In the genomic region with DNA sequence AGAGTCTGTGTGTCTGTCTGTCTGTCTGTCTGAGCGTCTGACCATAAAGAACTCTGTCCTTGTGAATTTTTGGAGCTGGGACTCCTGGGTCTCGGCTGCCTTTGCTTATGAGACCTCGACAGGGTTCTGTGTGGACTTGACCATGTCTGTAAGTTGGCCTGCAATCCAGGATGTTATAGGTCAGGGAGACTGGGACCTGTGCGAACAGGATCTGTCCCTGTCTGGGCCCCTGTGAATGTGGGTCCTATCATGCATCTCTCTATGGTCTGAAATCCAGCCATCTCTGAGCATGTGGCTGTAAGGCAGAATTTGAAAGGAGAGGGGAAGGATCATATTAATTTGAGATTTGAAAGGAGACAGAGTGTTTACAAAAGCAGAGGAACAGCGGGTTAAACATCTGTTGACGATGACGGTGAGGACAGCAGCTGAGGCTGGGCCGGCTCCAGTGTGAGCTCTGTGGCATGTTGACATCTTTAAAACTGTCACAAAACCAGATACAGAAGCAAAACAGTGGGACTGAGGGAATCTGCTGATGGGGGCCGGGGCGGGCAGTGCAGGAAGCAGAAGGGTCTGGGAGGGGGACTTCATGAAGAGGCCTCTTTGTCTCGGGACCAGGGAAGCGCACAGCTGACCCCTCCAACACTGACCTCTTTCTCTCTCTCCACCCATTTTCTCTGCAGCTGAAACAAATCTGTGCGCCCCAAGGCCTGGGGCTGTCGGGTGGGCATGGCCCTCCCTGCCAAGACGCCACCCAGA, we compare ENCODE assay signal across 19 cellular contexts. TPM values are rescaled to one million over a fixed set of nuclear protein-coding genes. Genes with fewer than 3 reads are reported as not detected.
DNase-seq lines count a peak whose midpoint lies in the region; ATAC-seq and TF ChIP-seq lines count a peak whose summit lies in the region.
"Had no signal": no experiment of that assay in that cellular context is flagged by ENCODE, and none has a peak within 500 bp of the region (broad histone marks: within the 10 kb centered on the region; RNA-seq: fewer than 3 reads in every experiment).

No MANE protein-coding gene starts in this region.

- no peak overlapping the region for H3K4me3 ChIP-seq in testis
- H3K4me3 ChIP-seq in body of pancreas, result no peak overlapping the region
- H3K4me3 ChIP-seq: skin epidermis had no signal

- peak; percentile 4 for DNase-seq in activated CD8-positive, alpha-beta T cell treated with anti-CD3 and anti-CD28 coated beads, Interleukin-2, amount 10 ng/mL, durations not matched to agents 7 days and 5 days
- DNase-seq in activated CD8-positive, alpha-beta T cell treated with anti-CD3 and anti-CD28 coated beads for 36 hours, result no peak
- DNase-seq in foreskin melanocyte (peak; percentile 63), nephron progenitor cell (no peak), testis (peak; percentile 4), body of pancreas (no peak), NCI-H2029 treated with DMSO at 0.1 percent for 48 hours (lab: John Stamatoyannopoulos, UW) (no peak), GF-D8 (lab: John Stamatoyannopoulos, UW) (no peak)
- DNase-seq: activated CD4-positive, alpha-beta T cell treated with anti-CD3 and anti-CD28 coated beads, Interleukin-2, amount 50 U/mL, for 1 hour; CD4-positive, alpha-beta T cell; DND-41; foreskin keratinocyte; HFFc6; mammary epithelial cell; NCI-H2081 treated with DMSO at 0.1 percent for 48 hours; NCI-H774; trophoblast cell had no signal

- no peak for TF ChIP-seq CTCF in activated CD8-positive, alpha-beta T cell treated with anti-CD3 and anti-CD28 coated beads for 36 hours (IDR thresholded peaks at IDR 0.05)
- no peak for TF ChIP-seq CTCF in nephron progenitor cell (IDR thresholded peaks at IDR 0.05)
- no peak for TF ChIP-seq CTCF in testis (IDR thresholded peaks at IDR 0.05)
- TF ChIP-seq CTCF in body of pancreas (IDR thresholded peaks at IDR 0.05), result no peak

- no peak for ATAC-seq in activated CD8-positive, alpha-beta T cell treated with anti-CD3 and anti-CD28 coated beads, Interleukin-2, amount 10 ng/mL, durations not matched to agents 7 days and 5 days
- ATAC-seq in activated CD8-positive, alpha-beta T cell treated with anti-CD3 and anti-CD28 coated beads for 36 hours, result no peak
- no peak for ATAC-seq in body of pancreas
- ATAC-seq: foreskin keratinocyte had no signal

- 72 to 75% methylated on average over 14 to 15 of the region's 15 CpGs for WGBS in testis, 2 donors
- WGBS in body of pancreas, 2 donors, result 75 to 85% methylated on average over 13 to 15 of the region's 15 CpGs

- H3K9me3 Mint-ChIP-seq in activated CD8-positive, alpha-beta T cell treated with anti-CD3 and anti-CD28 coated beads, Interleukin-2, amount 10 ng/mL, durations not matched to agents 7 days and 5 days (ENCODE audit: insufficient read depth), result no peaks in the 10 kb centered on the region
- H3K9me3 Mint-ChIP-seq in activated CD8-positive, alpha-beta T cell treated with anti-CD3 and anti-CD28 coated beads for 36 hours, result no peaks in the 10 kb centered on the region
- H3K9me3 Mint-ChIP-seq in nephron progenitor cell, result no peaks in the 10 kb centered on the region
- H3K9me3 Mint-ChIP-seq: CD4-positive, alpha-beta T cell; HFFc6 had no signal

- peaks cover 9% of the 10 kb centered on the region for H3K4me1 Mint-ChIP-seq in activated CD8-positive, alpha-beta T cell treated with anti-CD3 and anti-CD28 coated beads, Interleukin-2, amount 10 ng/mL, durations not matched to agents 7 days and 5 days (ENCODE audit: low read depth)
- no peaks in the 10 kb centered on the region for H3K4me1 Mint-ChIP-seq in activated CD8-positive, alpha-beta T cell treated with anti-CD3 and anti-CD28 coated beads for 36 hours (ENCODE audit: low read depth)
- H3K4me1 Mint-ChIP-seq in nephron progenitor cell, result peaks cover 31% of the 10 kb centered on the region

- H3K36me3 Mint-ChIP-seq in activated CD8-positive, alpha-beta T cell treated with anti-CD3 and anti-CD28 coated beads, Interleukin-2, amount 10 ng/mL, durations not matched to agents 7 days and 5 days (ENCODE audit: low read depth), result peaks cover 2% of the 10 kb centered on the region
- no peaks in the 10 kb centered on the region for H3K36me3 Mint-ChIP-seq in activated CD8-positive, alpha-beta T cell treated with anti-CD3 and anti-CD28 coated beads for 36 hours (ENCODE audit: low read depth)
- no peaks in the 10 kb centered on the region for H3K36me3 Mint-ChIP-seq in nephron progenitor cell (ENCODE audit: low read depth)

- POLR2A ChIA-PET in activated CD8-positive, alpha-beta T cell treated with anti-CD3 and anti-CD28 coated beads, Interleukin-2, amount 10 ng/mL, durations not matched to agents 7 days and 5 days (lab: Charles Lee), result no interaction called here
- POLR2A ChIA-PET in activated CD8-positive, alpha-beta T cell treated with anti-CD3 and anti-CD28 coated beads for 36 hours (lab: Charles Lee), result no interaction called here

- H3K9me3 ChIP-seq in testis (no peaks in the 10 kb centered on the region), body of pancreas (no peaks in the 10 kb centered on the region)
- H3K9me3 ChIP-seq: neutrophil had no signal

- no peaks in the 10 kb centered on the region for H3K36me3 ChIP-seq in testis (ENCODE audit: low read depth, missing control alignments)
- H3K36me3 ChIP-seq in body of pancreas (replicated peaks in 1 of 2; ENCODE audit: insufficient read depth in 1 of 2, low read depth in 2 of 2), result no peaks in the 10 kb centered on the region
- H3K36me3 ChIP-seq: neutrophil had no signal

- intact Hi-C loops in activated CD8-positive, alpha-beta T cell treated with anti-CD3 and anti-CD28 coated beads for 36 hours (cut with micrococcal nuclease), result no loop called here
- intact Hi-C loops in testis (cut with DNase I; ENCODE audit: low total_unique reads) (loop anchor here (10.0 kb wide), 2 partner anchors 97 to 187 kb away; no protein-coding TSS in a partner anchor), body of pancreas (cut with DNase I) (no loop called here)

- no peak overlapping the region for H3K27ac Mint-ChIP-seq in activated CD8-positive, alpha-beta T cell treated with anti-CD3 and anti-CD28 coated beads, Interleukin-2, amount 10 ng/mL, durations not matched to agents 7 days and 5 days
- no peak overlapping the region for H3K27ac Mint-ChIP-seq in activated CD8-positive, alpha-beta T cell treated with anti-CD3 and anti-CD28 coated beads for 36 hours
- H3K27ac Mint-ChIP-seq in nephron progenitor cell, result peak overlapping the region; percentile 19
- H3K27ac Mint-ChIP-seq: CD4-positive, alpha-beta T cell; HFFc6 had no signal

- peaks cover 6% of the 10 kb centered on the region for H3K27me3 Mint-ChIP-seq in activated CD8-positive, alpha-beta T cell treated with anti-CD3 and anti-CD28 coated beads, Interleukin-2, amount 10 ng/mL, durations not matched to agents 7 days and 5 days (ENCODE audit: low read depth)
- H3K27me3 Mint-ChIP-seq in activated CD8-positive, alpha-beta T cell treated with anti-CD3 and anti-CD28 coated beads for 36 hours, result no peaks in the 10 kb centered on the region
- no peaks in the 10 kb centered on the region for H3K27me3 Mint-ChIP-seq in nephron progenitor cell (ENCODE audit: low read depth, poor library complexity)
- H3K27me3 Mint-ChIP-seq: CD4-positive, alpha-beta T cell had no signal

- H3K27ac ChIP-seq in testis, result no peak overlapping the region
- no peak overlapping the region for H3K27ac ChIP-seq in body of pancreas
- H3K27ac ChIP-seq: foreskin keratinocyte, neutrophil, skin epidermis had no signal

- CTCF ChIA-PET in activated CD8-positive, alpha-beta T cell treated with anti-CD3 and anti-CD28 coated beads, Interleukin-2, amount 10 ng/mL, durations not matched to agents 7 days and 5 days (lab: Charles Lee), result interaction anchor here (0.9 to 2.3 kb wide), 2 partner anchors 91 to 251 kb away, joined by 3 to 10 read pairs; no protein-coding TSS in a partner anchor
- CTCF ChIA-PET in activated CD8-positive, alpha-beta T cell treated with anti-CD3 and anti-CD28 coated beads for 36 hours (lab: Charles Lee), result interaction anchor here (1.8 to 3.1 kb wide), 2 partner anchors 184 to 192 kb away, joined by 5 to 13 read pairs; no protein-coding TSS in a partner anchor

- TF ChIP-seq POLR2A in testis (IDR thresholded peaks at IDR 0.05) (no peak), body of pancreas (IDR thresholded peaks at IDR 0.05) (no peak)

- H3K4me1 ChIP-seq in testis (no peaks in the 10 kb centered on the region), body of pancreas (no peaks in the 10 kb centered on the region)
- H3K4me1 ChIP-seq: foreskin keratinocyte had no signal

- no peak overlapping the region for H3K4me3 Mint-ChIP-seq in activated CD8-positive, alpha-beta T cell treated with anti-CD3 and anti-CD28 coated beads, Interleukin-2, amount 10 ng/mL, durations not matched to agents 7 days and 5 days
- H3K4me3 Mint-ChIP-seq in activated CD8-positive, alpha-beta T cell treated with anti-CD3 and anti-CD28 coated beads for 36 hours, result no peak overlapping the region
- H3K4me3 Mint-ChIP-seq in nephron progenitor cell, result no peak overlapping the region
- H3K4me3 Mint-ChIP-seq: CD4-positive, alpha-beta T cell; HFFc6 had no signal

- no peaks in the 10 kb centered on the region for H3K27me3 ChIP-seq in testis
- H3K27me3 ChIP-seq in body of pancreas, result no peaks in the 10 kb centered on the region
- H3K27me3 ChIP-seq: foreskin keratinocyte, neutrophil had no signal

RNA-seq across cellular contexts. Expression of a gene that starts 19.1 kb away (rescaled TPM):
- 10 to 100 TPM; 17.4 to 19.9 TPM for total RNA-seq in activated CD8-positive, alpha-beta T cell treated with anti-CD3 and anti-CD28 coated beads, Interleukin-2, amount 10 ng/mL, durations not matched to agents 7 days and 5 days
- 1 to 10 TPM; 6.4 to 6.6 TPM for total RNA-seq in activated CD8-positive, alpha-beta T cell treated with anti-CD3 and anti-CD28 coated beads for 36 hours
- 10 to 100 TPM; 26.2 to 30.7 TPM for total RNA-seq in testis
- polyA plus RNA-seq in testis (ENCODE audit: insufficient read depth, low read depth, low replicate concordance), result 13.6 TPM
- 1 to 10 TPM; 5.2 to 9.9 TPM for total RNA-seq in body of pancreas

Comparison
In these comparisons a context has a peak if more than half of its experiments do, and no peak if none do; other contexts are left out.
1. DNase-seq: peak in activated CD8-positive, alpha-beta T cell treated with anti-CD3 and anti-CD28 coated beads, Interleukin-2, amount 10 ng/mL, durations not matched to agents 7 days and 5 days (single experiment), foreskin melanocyte (single experiment) and testis (single experiment); none in activated CD8-positive, alpha-beta T cell treated with anti-CD3 and anti-CD28 coated beads for 36 hours (single experiment), nephron progenitor cell (single experiment), body of pancreas (0 of 4), NCI-H2029 treated with DMSO at 0.1 percent for 48 hours (single experiment) and GF-D8 (single experiment).